Comparison of ENCODE assay signal across 8 cellular contexts in the genomic region with DNA sequence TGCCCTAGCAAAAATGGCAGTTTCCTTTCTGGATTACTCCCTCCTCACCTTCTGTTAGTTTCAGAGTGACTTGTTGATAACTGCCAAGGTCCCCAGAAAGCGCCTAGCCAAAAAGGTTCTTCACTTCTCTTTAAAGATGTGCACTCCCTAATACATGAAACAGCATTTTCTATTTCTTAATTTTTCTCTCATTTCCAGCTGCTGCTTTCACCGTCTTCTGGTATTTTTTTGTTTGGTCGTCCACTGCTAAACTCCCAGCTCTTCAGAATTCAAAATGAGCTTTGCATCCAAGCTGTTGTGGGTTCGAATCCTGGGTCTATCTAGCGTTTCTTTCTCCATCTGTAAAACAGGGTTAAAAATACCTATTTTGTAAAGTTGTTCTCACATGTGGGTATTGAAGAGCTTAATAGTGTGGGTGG. TPM values are rescaled to one million over a fixed set of nuclear protein-coding genes. Genes with fewer than 3 reads are reported as not detected.
DNase-seq lines count a peak whose midpoint lies in the region; ATAC-seq and TF ChIP-seq lines count a peak whose summit lies in the region.

No MANE protein-coding gene starts in this region.

- H3K27me3 Mint-ChIP-seq in activated CD8-positive, alpha-beta memory T cell treated with anti-CD3 and anti-CD28 coated beads, Interleukin-2, amount 10 ng/mL, durations not matched to agents 7 days and 5 days, result no peaks in the 10 kb centered on the region

- 41% methylated on average over 5 of the region's 5 CpGs for WGBS in liver

- H3K4me3 ChIP-seq in liver (ENCODE audit: low read depth in 1 of 3, low read length in 3 of 3) (peak overlapping the region in 2 of 3 donors; percentile 72 to 77), thoracic aorta (peak overlapping the region; percentile 86)

- H3K36me3 Mint-ChIP-seq in activated CD8-positive, alpha-beta memory T cell treated with anti-CD3 and anti-CD28 coated beads, Interleukin-2, amount 10 ng/mL, durations not matched to agents 7 days and 5 days, result peaks cover 3% of the 10 kb centered on the region

- TF ChIP-seq POLR2A in erythroblast (IDR thresholded peaks at IDR 0.05; ENCODE audit: low read length), result no peak

- TF ChIP-seq CTCF in liver (IDR thresholded peaks at IDR 0.05; ENCODE audit: low read depth, low read length, missing input control), result no peak
- TF ChIP-seq CTCF in thoracic aorta (IDR thresholded peaks at IDR 0.05), result no peak

- H3K36me3 ChIP-seq in liver (ENCODE audit: control insufficient read depth in 4 of 4, insufficient read depth in 3 of 4, low read depth in 1 of 4, low read length in 3 of 4) (no peaks in the 10 kb centered on the region), thoracic aorta (no peaks in the 10 kb centered on the region)

- H3K27ac ChIP-seq in angular gyrus (ENCODE audit: low read depth, low read length) (peak overlapping the region; percentile 99), liver (ENCODE audit: low read depth in 1 of 2, low read length in 2 of 2) (peak overlapping the region; percentile 94 to 100), thoracic aorta (peak overlapping the region; percentile 94 to 99)

- no peaks in the 10 kb centered on the region for H3K9me3 Mint-ChIP-seq in activated CD8-positive, alpha-beta memory T cell treated with anti-CD3 and anti-CD28 coated beads, Interleukin-2, amount 10 ng/mL, durations not matched to agents 7 days and 5 days (ENCODE audit: low read depth)

- no peak for ATAC-seq in activated CD8-positive, alpha-beta memory T cell treated with anti-CD3 and anti-CD28 coated beads, Interleukin-2, amount 10 ng/mL, durations not matched to agents 7 days and 5 days
- no peak for ATAC-seq in thoracic aorta (ENCODE audit: insufficient number of reproducible peaks, low FRiP score, low read depth)

- H3K27me3 ChIP-seq in liver (ENCODE audit: control insufficient read depth in 4 of 4, insufficient read depth in 4 of 4, low read length in 3 of 4), result no peaks in the 10 kb centered on the region
- no peaks in the 10 kb centered on the region for H3K27me3 ChIP-seq in thoracic aorta (replicated peaks; ENCODE audit: insufficient read depth)

- no peak for TF ChIP-seq RAD21 in liver (IDR thresholded peaks at IDR 0.05)

- peak overlapping the region; percentile 86 for H3K4me3 Mint-ChIP-seq in activated CD8-positive, alpha-beta memory T cell treated with anti-CD3 and anti-CD28 coated beads, Interleukin-2, amount 10 ng/mL, durations not matched to agents 7 days and 5 days

- peak overlapping the region; percentile 27 to 55 for H3K9ac ChIP-seq in liver (ENCODE audit: low read depth in 1 of 2, low read length in 2 of 2)

- CTCF ChIA-PET in activated CD8-positive, alpha-beta memory T cell treated with anti-CD3 and anti-CD28 coated beads, Interleukin-2, amount 10 ng/mL, durations not matched to agents 7 days and 5 days (lab: Charles Lee), result interaction anchor here (0.8 to 3.0 kb wide), 19 partner anchors 10 to 380 kb away, joined by 3 to 28 read pairs (median 6); no protein-coding TSS in a partner anchor

- DNase-seq in activated CD8-positive, alpha-beta memory T cell treated with anti-CD3 and anti-CD28 coated beads, Interleukin-2, amount 10 ng/mL, durations not matched to agents 7 days and 5 days, result no peak
- DNase-seq in activated CD8-positive, alpha-beta memory T cell treated with anti-CD3 and anti-CD28 coated beads, Interleukin-2, amount 50 U/mL, for 4 hours, result no peak
- no peak for DNase-seq in thoracic aorta (ENCODE audit: low spot score)
- no peak for DNase-seq in NCI-H1417 (lab: John Stamatoyannopoulos, UW)
- no peak for DNase-seq in cerebellum (ENCODE audit: low spot score)
- no peak for DNase-seq in erythroblast (lab: John Stamatoyannopoulos, UW)

- peak overlapping the region; percentile 94 for H3K27ac Mint-ChIP-seq in activated CD8-positive, alpha-beta memory T cell treated with anti-CD3 and anti-CD28 coated beads, Interleukin-2, amount 10 ng/mL, durations not matched to agents 7 days and 5 days

- H3K4me1 ChIP-seq in liver (ENCODE audit: control insufficient read depth in 4 of 4, insufficient read depth in 4 of 4, low read length in 3 of 4) (peaks cover 0 to 19% (median 4%) of the 10 kb centered on the region in 4 donors), thoracic aorta (ENCODE audit: control insufficient read depth in 1 of 2, low read depth in 2 of 2) (peaks cover 2 to 29% of the 10 kb centered on the region in 2 donors)

- H3K4me1 Mint-ChIP-seq in activated CD8-positive, alpha-beta memory T cell treated with anti-CD3 and anti-CD28 coated beads, Interleukin-2, amount 10 ng/mL, durations not matched to agents 7 days and 5 days, result peaks cover 41% of the 10 kb centered on the region

- no peaks in the 10 kb centered on the region for H3K9me3 ChIP-seq in liver (ENCODE audit: control insufficient read depth in 4 of 4, low read length in 3 of 4)
- H3K9me3 ChIP-seq in thoracic aorta, result no peaks in the 10 kb centered on the region

TF ChIP-seq in liver, 16 proteins besides CTCF, POLR2A, EP300 and RAD21:
- no peak for TF ChIP-seq RXRA (IDR thresholded peaks at IDR 0.05)
- no peak for TF ChIP-seq NR2F2 (IDR thresholded peaks at IDR 0.05)
- no peak for TF ChIP-seq YY1 (IDR thresholded peaks at IDR 0.05)
- TF ChIP-seq SP1 (IDR thresholded peaks at IDR 0.05), result no peak
- TF ChIP-seq JUND (IDR thresholded peaks at IDR 0.05), result no peak
- TF ChIP-seq, protein P1, sequence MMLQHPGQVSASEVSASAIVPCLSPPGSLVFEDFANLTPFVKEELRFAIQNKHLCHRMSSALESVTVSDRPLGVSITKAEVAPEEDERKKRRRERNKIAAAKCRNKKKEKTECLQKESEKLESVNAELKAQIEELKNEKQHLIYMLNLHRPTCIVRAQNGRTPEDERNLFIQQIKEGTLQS (IDR thresholded peaks at IDR 0.05), result no peak
- TF ChIP-seq, protein P2, sequence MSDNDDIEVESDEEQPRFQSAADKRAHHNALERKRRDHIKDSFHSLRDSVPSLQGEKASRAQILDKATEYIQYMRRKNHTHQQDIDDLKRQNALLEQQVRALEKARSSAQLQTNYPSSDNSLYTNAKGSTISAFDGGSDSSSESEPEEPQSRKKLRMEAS (IDR thresholded peaks at IDR 0.05), result no peak
- no peak for TF ChIP-seq HNF4A (conservative IDR thresholded peaks at IDR 0.05)
- no peak for TF ChIP-seq FOXA2 (IDR thresholded peaks at IDR 0.05)
- no peak for TF ChIP-seq HNF4G (IDR thresholded peaks at IDR 0.05)
- TF ChIP-seq, protein P3, sequence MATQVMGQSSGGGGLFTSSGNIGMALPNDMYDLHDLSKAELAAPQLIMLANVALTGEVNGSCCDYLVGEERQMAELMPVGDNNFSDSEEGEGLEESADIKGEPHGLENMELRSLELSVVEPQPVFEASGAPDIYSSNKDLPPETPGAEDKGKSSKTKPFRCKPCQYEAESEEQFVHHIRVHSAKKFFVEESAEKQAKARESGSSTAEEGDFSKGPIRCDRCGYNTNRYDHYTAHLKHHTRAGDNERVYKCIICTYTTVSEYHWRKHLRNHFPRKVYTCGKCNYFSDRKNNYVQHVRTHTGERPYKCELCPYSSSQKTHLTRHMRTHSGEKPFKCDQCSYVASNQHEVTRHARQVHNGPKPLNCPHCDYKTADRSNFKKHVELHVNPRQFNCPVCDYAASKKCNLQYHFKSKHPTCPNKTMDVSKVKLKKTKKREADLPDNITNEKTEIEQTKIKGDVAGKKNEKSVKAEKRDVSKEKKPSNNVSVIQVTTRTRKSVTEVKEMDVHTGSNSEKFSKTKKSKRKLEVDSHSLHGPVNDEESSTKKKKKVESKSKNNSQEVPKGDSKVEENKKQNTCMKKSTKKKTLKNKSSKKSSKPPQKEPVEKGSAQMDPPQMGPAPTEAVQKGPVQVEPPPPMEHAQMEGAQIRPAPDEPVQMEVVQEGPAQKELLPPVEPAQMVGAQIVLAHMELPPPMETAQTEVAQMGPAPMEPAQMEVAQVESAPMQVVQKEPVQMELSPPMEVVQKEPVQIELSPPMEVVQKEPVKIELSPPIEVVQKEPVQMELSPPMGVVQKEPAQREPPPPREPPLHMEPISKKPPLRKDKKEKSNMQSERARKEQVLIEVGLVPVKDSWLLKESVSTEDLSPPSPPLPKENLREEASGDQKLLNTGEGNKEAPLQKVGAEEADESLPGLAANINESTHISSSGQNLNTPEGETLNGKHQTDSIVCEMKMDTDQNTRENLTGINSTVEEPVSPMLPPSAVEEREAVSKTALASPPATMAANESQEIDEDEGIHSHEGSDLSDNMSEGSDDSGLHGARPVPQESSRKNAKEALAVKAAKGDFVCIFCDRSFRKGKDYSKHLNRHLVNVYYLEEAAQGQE (IDR thresholded peaks at IDR 0.05), result no peak
- TF ChIP-seq TAF1 (conservative IDR thresholded peaks at IDR 0.05), result no peak
- TF ChIP-seq, protein P4, sequence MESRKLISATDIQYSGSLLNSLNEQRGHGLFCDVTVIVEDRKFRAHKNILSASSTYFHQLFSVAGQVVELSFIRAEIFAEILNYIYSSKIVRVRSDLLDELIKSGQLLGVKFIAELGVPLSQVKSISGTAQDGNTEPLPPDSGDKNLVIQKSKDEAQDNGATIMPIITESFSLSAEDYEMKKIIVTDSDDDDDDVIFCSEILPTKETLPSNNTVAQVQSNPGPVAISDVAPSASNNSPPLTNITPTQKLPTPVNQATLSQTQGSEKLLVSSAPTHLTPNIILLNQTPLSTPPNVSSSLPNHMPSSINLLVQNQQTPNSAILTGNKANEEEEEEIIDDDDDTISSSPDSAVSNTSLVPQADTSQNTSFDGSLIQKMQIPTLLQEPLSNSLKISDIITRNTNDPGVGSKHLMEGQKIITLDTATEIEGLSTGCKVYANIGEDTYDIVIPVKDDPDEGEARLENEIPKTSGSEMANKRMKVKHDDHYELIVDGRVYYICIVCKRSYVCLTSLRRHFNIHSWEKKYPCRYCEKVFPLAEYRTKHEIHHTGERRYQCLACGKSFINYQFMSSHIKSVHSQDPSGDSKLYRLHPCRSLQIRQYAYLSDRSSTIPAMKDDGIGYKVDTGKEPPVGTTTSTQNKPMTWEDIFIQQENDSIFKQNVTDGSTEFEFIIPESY (IDR thresholded peaks at IDR 0.05), result no peak
- TF ChIP-seq GABPA (IDR thresholded peaks at IDR 0.05 in 1 of 2, conservative IDR thresholded peaks at IDR 0.05 in 1 of 2), result no peak
- no peak for TF ChIP-seq EGR1 (IDR thresholded peaks at IDR 0.05; ENCODE audit: low read depth in 2 of 2)
- no peak for TF ChIP-seq FOXA1 (IDR thresholded peaks at IDR 0.05)
TF ChIP-seq in liver: peak in this region for 0.

RNA-seq across cellular contexts. Expression of a gene that starts 0.4 kb away (rescaled TPM):
- 10 to 100 TPM; 35.5 to 38.3 TPM for total RNA-seq in activated CD8-positive, alpha-beta memory T cell treated with anti-CD3 and anti-CD28 coated beads, Interleukin-2, amount 10 ng/mL, durations not matched to agents 7 days and 5 days
- total RNA-seq in liver (10 to 100 TPM in 1 of 2 donors, 1 to 10 TPM in 1; 8.9 to 11.4 TPM), thoracic aorta (10 to 100 TPM; 20.6 to 27.1 TPM), cerebellum (25.7 TPM)
- polyA plus RNA-seq in liver, result 1 to 10 TPM; 4.5 to 7.3 TPM

RNA-seq across cellular contexts. Expression of a gene that starts 6.4 kb away (rescaled TPM):
- under 1 TPM in 1 of 2 experiments, not detected in 1; 0.14 TPM for total RNA-seq in activated CD8-positive, alpha-beta memory T cell treated with anti-CD3 and anti-CD28 coated beads, Interleukin-2, amount 10 ng/mL, durations not matched to agents 7 days and 5 days
- total RNA-seq in liver, result 1 to 10 TPM; 2.1 to 2.3 TPM
- polyA plus RNA-seq in liver, result 1 to 10 TPM; 7.2 to 7.8 TPM
- 10 to 100 TPM; 36.6 to 38.1 TPM for total RNA-seq in thoracic aorta
- total RNA-seq in cerebellum, result 2.4 TPM

Comparison
In these comparisons a context has a peak if more than half of its experiments do, and no peak if none do; other contexts are left out.
1. RNA of a gene that starts 6.4 kb away (total RNA-seq): 36.6 to 38.1 TPM in thoracic aorta; 2.4 TPM in cerebellum (single experiment), 2.1 to 2.3 TPM in liver and 0.14 TPM in activated CD8-positive, alpha-beta memory T cell treated with anti-CD3 and anti-CD28 coated beads, Interleukin-2, amount 10 ng/mL, durations not matched to agents 7 days and 5 days; every median in the first group is over 10 times any median in the second.
2. Peak in every context shown above with its lines, with median percentiles within 50 percentile points of each other: H3K27ac ChIP-seq.